In genomic region chr5:119315516-119315949, GRCh38 we compare ENCODE assay signal across 8 cellular contexts. TPM values are rescaled to one million over a fixed set of nuclear protein-coding genes. Genes with fewer than 3 reads are reported as not detected.
DNase-seq lines count a peak whose midpoint lies in the region; ATAC-seq and TF ChIP-seq lines count a peak whose summit lies in the region.

No MANE protein-coding gene starts in this region.

- no peaks in the 10 kb centered on the region for H3K9me3 ChIP-seq in ovary

- ATAC-seq in GM18505 (IDR thresholded peaks at IDR 0.05; ENCODE audit: unreplicated experiment) (peak; percentile 80), HG02798 (IDR thresholded peaks at IDR 0.05; ENCODE audit: poor library complexity, unreplicated experiment) (peak; percentile 88), left cardiac atrium (peak; percentile 77 to 83)

- peaks cover 96% of the 10 kb centered on the region for H3K4me1 Mint-ChIP-seq in stimulated activated naive CD8-positive, alpha-beta T cell treated with anti-CD3 and anti-CD28 coated beads, Interleukin-15, Interleukin-2, amounts not matched to agents 100 ng/mL and 50 ng/mL, for 24 hours (ENCODE audit: low read depth)

- TF ChIP-seq POLR2A in GM18505 (IDR thresholded peaks at IDR 0.05; ENCODE audit: borderline replicate concordance, extremely low read depth, insufficient read depth, insufficient read length) = no peak
- no peak for TF ChIP-seq POLR2A in ovary (IDR thresholded peaks at IDR 0.05)

- intact Hi-C loops in left cardiac atrium (cut with DNase I) (loop anchor here in 1 of 2 donors (2.0 to 5.0 kb wide), 2 partner anchors 33 to 97 kb away; no protein-coding TSS in a partner anchor), ovary (cut with DNase I) (no loop called here)

- H3K27me3 ChIP-seq in ovary = no peaks in the 10 kb centered on the region

- no peaks in the 10 kb centered on the region for H3K9me3 Mint-ChIP-seq in stimulated activated naive CD8-positive, alpha-beta T cell treated with anti-CD3 and anti-CD28 coated beads, Interleukin-15, Interleukin-2, amounts not matched to agents 100 ng/mL and 50 ng/mL, for 24 hours

- H3K4me1 ChIP-seq in ovary (ENCODE audit: insufficient read depth) = no peaks in the 10 kb centered on the region

- 10 to 17% (median 14%) methylated on average over 2 of the region's 2 CpGs for WGBS in ovary, 3 donors

- H3K4me3 Mint-ChIP-seq in stimulated activated naive CD8-positive, alpha-beta T cell treated with anti-CD3 and anti-CD28 coated beads, Interleukin-15, Interleukin-2, amounts not matched to agents 100 ng/mL and 50 ng/mL, for 24 hours = peak overlapping the region; percentile 43

- peaks cover 44% of the 10 kb centered on the region for H3K36me3 Mint-ChIP-seq in stimulated activated naive CD8-positive, alpha-beta T cell treated with anti-CD3 and anti-CD28 coated beads, Interleukin-15, Interleukin-2, amounts not matched to agents 100 ng/mL and 50 ng/mL, for 24 hours (ENCODE audit: low read depth)

- no peak overlapping the region for H3K4me3 ChIP-seq in AG09309 (ENCODE audit: control insufficient read depth, low read depth, low read length)
- H3K4me3 ChIP-seq in ovary = no peak overlapping the region

- TF ChIP-seq EP300 in ovary (IDR thresholded peaks at IDR 0.05) = no peak

- peak overlapping the region; percentile 81 for H3K27ac Mint-ChIP-seq in stimulated activated naive CD8-positive, alpha-beta T cell treated with anti-CD3 and anti-CD28 coated beads, Interleukin-15, Interleukin-2, amounts not matched to agents 100 ng/mL and 50 ng/mL, for 24 hours

- H3K36me3 ChIP-seq in ovary = no peaks in the 10 kb centered on the region

- TF ChIP-seq CTCF in AG09309 (IDR thresholded peaks at IDR 0.05; ENCODE audit: control insufficient read depth, insufficient read depth, low read depth, low read length, missing control alignments) (peak; percentile 26), ovary (IDR thresholded peaks at IDR 0.05) (no peak)

- no peak overlapping the region for H3K27ac ChIP-seq in ovary

- DNase-seq in AG09309 (ENCODE audit: low read depth) (no peak), NCI-H1105 (lab: John Stamatoyannopoulos, UW) (peak; percentile 9), left cardiac atrium (no peak), ovary (no peak)
- peak; percentile 59 for DNase-seq in activated T-cell treated with anti-CD3 and anti-CD28 coated beads, Interleukin-2, amount 50 U/mL, for 1 hour

- H3K27me3 Mint-ChIP-seq in stimulated activated naive CD8-positive, alpha-beta T cell treated with anti-CD3 and anti-CD28 coated beads, Interleukin-15, Interleukin-2, amounts not matched to agents 100 ng/mL and 50 ng/mL, for 24 hours = no peaks in the 10 kb centered on the region

RNA-seq across cellular contexts. Expression of gene TNFAIP8, which starts 40.3 kb away (rescaled TPM):
- total RNA-seq in left cardiac atrium (1 to 10 TPM; 4.7 to 8.6 TPM), ovary (10 to 100 TPM in 1 of 7 donors, 1 to 10 TPM in 6; 1.4 to 14.6 (median 4.5) TPM)
- 10 to 100 TPM in 1 of 2 donors, 1 to 10 TPM in 1; 5.0 to 12.0 TPM for polyA plus RNA-seq in ovary

Comparison
In these comparisons a context has a peak if more than half of its experiments do, and no peak if none do; other contexts are left out.
1. DNase-seq: peak in NCI-H1105 (single experiment) and activated T-cell treated with anti-CD3 and anti-CD28 coated beads, Interleukin-2, amount 50 U/mL, for 1 hour (single experiment); none in AG09309 (single experiment), left cardiac atrium (single experiment) and ovary (0 of 5).
2. Peak in every context shown above with its lines, with median percentiles within 50 percentile points of each other: ATAC-seq.